ENCODE assay signal across 1 cellular context in genomic region chr13:20131057-20131832, GRCh38.
TF ChIP-seq lines count a peak whose summit lies in the region.

No MANE protein-coding gene starts in this region.

TF ChIP-seq in HepG2, 621 proteins besides CTCF, POLR2A, EP300 and RAD21 (continued from another document):
- TF ChIP-seq, protein P1, sequence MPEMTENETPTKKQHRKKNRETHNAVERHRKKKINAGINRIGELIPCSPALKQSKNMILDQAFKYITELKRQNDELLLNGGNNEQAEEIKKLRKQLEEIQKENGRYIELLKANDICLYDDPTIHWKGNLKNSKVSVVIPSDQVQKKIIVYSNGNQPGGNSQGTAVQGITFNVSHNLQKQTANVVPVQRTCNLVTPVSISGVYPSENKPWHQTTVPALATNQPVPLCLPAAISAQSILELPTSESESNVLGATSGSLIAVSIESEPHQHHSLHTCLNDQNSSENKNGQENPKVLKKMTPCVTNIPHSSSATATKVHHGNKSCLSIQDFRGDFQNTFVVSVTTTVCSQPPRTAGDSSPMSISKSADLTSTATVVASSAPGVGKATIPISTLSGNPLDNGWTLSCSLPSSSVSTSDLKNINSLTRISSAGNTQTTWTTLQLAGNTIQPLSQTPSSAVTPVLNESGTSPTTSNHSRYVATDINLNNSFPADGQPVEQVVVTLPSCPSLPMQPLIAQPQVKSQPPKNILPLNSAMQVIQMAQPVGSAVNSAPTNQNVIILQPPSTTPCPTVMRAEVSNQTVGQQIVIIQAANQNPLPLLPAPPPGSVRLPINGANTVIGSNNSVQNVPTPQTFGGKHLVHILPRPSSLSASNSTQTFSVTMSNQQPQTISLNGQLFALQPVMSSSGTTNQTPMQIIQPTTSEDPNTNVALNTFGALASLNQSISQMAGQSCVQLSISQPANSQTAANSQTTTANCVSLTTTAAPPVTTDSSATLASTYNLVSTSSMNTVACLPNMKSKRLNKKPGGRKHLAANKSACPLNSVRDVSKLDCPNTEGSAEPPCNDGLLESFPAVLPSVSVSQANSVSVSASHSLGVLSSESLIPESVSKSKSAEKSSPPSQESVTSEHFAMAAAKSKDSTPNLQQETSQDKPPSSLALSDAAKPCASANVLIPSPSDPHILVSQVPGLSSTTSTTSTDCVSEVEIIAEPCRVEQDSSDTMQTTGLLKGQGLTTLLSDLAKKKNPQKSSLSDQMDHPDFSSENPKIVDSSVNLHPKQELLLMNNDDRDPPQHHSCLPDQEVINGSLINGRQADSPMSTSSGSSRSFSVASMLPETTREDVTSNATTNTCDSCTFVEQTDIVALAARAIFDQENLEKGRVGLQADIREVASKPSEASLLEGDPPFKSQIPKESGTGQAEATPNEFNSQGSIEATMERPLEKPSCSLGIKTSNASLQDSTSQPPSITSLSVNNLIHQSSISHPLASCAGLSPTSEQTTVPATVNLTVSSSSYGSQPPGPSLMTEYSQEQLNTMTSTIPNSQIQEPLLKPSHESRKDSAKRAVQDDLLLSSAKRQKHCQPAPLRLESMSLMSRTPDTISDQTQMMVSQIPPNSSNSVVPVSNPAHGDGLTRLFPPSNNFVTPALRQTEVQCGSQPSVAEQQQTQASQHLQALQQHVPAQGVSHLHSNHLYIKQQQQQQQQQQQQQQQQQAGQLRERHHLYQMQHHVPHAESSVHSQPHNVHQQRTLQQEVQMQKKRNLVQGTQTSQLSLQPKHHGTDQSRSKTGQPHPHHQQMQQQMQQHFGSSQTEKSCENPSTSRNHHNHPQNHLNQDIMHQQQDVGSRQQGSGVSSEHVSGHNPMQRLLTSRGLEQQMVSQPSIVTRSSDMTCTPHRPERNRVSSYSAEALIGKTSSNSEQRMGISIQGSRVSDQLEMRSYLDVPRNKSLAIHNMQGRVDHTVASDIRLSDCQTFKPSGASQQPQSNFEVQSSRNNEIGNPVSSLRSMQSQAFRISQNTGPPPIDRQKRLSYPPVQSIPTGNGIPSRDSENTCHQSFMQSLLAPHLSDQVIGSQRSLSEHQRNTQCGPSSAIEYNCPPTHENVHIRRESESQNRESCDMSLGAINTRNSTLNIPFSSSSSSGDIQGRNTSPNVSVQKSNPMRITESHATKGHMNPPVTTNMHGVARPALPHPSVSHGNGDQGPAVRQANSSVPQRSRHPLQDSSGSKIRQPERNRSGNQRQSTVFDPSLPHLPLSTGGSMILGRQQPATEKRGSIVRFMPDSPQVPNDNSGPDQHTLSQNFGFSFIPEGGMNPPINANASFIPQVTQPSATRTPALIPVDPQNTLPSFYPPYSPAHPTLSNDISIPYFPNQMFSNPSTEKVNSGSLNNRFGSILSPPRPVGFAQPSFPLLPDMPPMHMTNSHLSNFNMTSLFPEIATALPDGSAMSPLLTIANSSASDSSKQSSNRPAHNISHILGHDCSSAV (CRISPR knock-in tag; IDR thresholded peaks at IDR 0.05; ENCODE audit: borderline replicate concordance): no peak
- no peak for TF ChIP-seq ZNF703 (CRISPR knock-in tag; IDR thresholded peaks at IDR 0.05; ENCODE audit: borderline replicate concordance)
- TF ChIP-seq SMARCC2 (IDR thresholded peaks at IDR 0.05): no peak
- TF ChIP-seq XBP1 (CRISPR knock-in tag; IDR thresholded peaks at IDR 0.05): no peak
- TF ChIP-seq SCMH1 (CRISPR knock-in tag; IDR thresholded peaks at IDR 0.05; ENCODE audit: borderline replicate concordance): no peak
- no peak for TF ChIP-seq ZFX (CRISPR knock-in tag; IDR thresholded peaks at IDR 0.05; ENCODE audit: low read depth)
- TF ChIP-seq RFX3 (CRISPR knock-in tag; IDR thresholded peaks at IDR 0.05): no peak
- TF ChIP-seq TFAP4 (IDR thresholded peaks at IDR 0.05; ENCODE audit: borderline replicate concordance, low read depth): no peak
- TF ChIP-seq MED8 (CRISPR knock-in tag; IDR thresholded peaks at IDR 0.05; ENCODE audit: insufficient replicate concordance): no peak
- TF ChIP-seq MIER2 (CRISPR knock-in tag; IDR thresholded peaks at IDR 0.05): no peak
